In genomic region chr22:30701872-30702271, GRCh38 we compare ENCODE assay signal across 2 cellular contexts.
A peak's percentile ranks its signal among the peaks of the same experiment; 100 is the strongest.
TF ChIP-seq lines count a peak whose summit lies in the region.

No MANE protein-coding gene starts in this region.

TF ChIP-seq in endothelial cell of umbilical vein, 7 proteins besides CTCF, POLR2A, EP300 and RAD21:
- no peak for TF ChIP-seq GATA2 (IDR thresholded peaks at IDR 0.05; ENCODE audit: insufficient read depth, insufficient read length, low read depth, low read length)
- no peak for TF ChIP-seq POLR2AphosphoS5 (IDR thresholded peaks at IDR 0.05; ENCODE audit: insufficient read depth, low read depth, low read length)
- TF ChIP-seq JUN (IDR thresholded peaks at IDR 0.05; ENCODE audit: borderline replicate concordance, insufficient read depth, insufficient read length, low read depth) = no peak
- peak; percentile 39 for TF ChIP-seq FOS (IDR thresholded peaks at IDR 0.05; ENCODE audit: borderline replicate concordance, insufficient read depth, low read length)
- TF ChIP-seq EZH2 (IDR thresholded peaks at IDR 0.05; ENCODE audit: borderline replicate concordance, low read depth, low read length, severe bottlenecking) = no peak
- TF ChIP-seq, protein P1, sequence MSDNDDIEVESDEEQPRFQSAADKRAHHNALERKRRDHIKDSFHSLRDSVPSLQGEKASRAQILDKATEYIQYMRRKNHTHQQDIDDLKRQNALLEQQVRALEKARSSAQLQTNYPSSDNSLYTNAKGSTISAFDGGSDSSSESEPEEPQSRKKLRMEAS (IDR thresholded peaks at IDR 0.05; ENCODE audit: insufficient read depth, insufficient read length) = no peak

TF ChIP-seq in GM23338, 12 proteins besides CTCF, POLR2A, EP300 and RAD21:
- TF ChIP-seq JUNB (IDR thresholded peaks at IDR 0.05; ENCODE audit: unreplicated experiment) = no peak
- TF ChIP-seq POLR2AphosphoS5 (IDR thresholded peaks at IDR 0.05; ENCODE audit: low read depth) = no peak
- TF ChIP-seq CREB1 (CRISPR knock-in tag; IDR thresholded peaks at IDR 0.05; ENCODE audit: low read depth) = no peak
- TF ChIP-seq ZNF462 (CRISPR knock-in tag; IDR thresholded peaks at IDR 0.05) = no peak
- TF ChIP-seq STAT1 (IDR thresholded peaks at IDR 0.05; ENCODE audit: unreplicated experiment) = no peak
- no peak for TF ChIP-seq REST (IDR thresholded peaks at IDR 0.05; ENCODE audit: unreplicated experiment)
- TF ChIP-seq EZH2phosphoT487 (IDR thresholded peaks at IDR 0.05; ENCODE audit: unreplicated experiment) = no peak
- no peak for TF ChIP-seq ETS1 (IDR thresholded peaks at IDR 0.05)
- TF ChIP-seq ZNF331 (CRISPR knock-in tag; IDR thresholded peaks at IDR 0.05; ENCODE audit: low read depth) = no peak
- no peak for TF ChIP-seq ZNF114 (CRISPR knock-in tag; IDR thresholded peaks at IDR 0.05)
- no peak for TF ChIP-seq EZH2 (IDR thresholded peaks at IDR 0.05; ENCODE audit: low read depth, unreplicated experiment)
- no peak for TF ChIP-seq NANOG (IDR thresholded peaks at IDR 0.05; ENCODE audit: borderline replicate concordance)
TF ChIP-seq in GM23338: peak in this region for 0.
